In genomic region chr11:133896028-133896427, GRCh38 we compare ENCODE assay signal across 14 cellular contexts. TPM values are rescaled to one million over a fixed set of nuclear protein-coding genes. Genes with fewer than 3 reads are reported as not detected.
DNase-seq lines count a peak whose midpoint lies in the region; ATAC-seq lines count a peak whose summit lies in the region.
"Had no signal": no experiment of that assay in that cellular context is flagged by ENCODE, and none has a peak within 500 bp of the region (broad histone marks: within the 10 kb centered on the region; RNA-seq: fewer than 3 reads in every experiment).

No MANE protein-coding gene starts in this region.

- DNase-seq in left lobe of liver (ENCODE audit: low spot score): peak; percentile 4
- no peak for DNase-seq in T1000 (lab: John Stamatoyannopoulos, UW)
- no peak for DNase-seq in midbrain (lab: John Stamatoyannopoulos, UW)
- DNase-seq: activated T-cell treated with anti-CD3 and anti-CD28 coated beads for 4 hours; CD8-positive, alpha-beta T cell; heart right ventricle had no signal

- peak; percentile 47 for ATAC-seq in GM18858 (IDR thresholded peaks at IDR 0.05; ENCODE audit: unreplicated experiment)
- peak; percentile 49 for ATAC-seq in GM21526 (IDR thresholded peaks at IDR 0.05; ENCODE audit: low FRiP score, unreplicated experiment)
- peak; percentile 51 for ATAC-seq in HG03432 (IDR thresholded peaks at IDR 0.05; ENCODE audit: unreplicated experiment)
- no peak for ATAC-seq in left lobe of liver
- ATAC-seq in GM21723 (IDR thresholded peaks at IDR 0.05; ENCODE audit: unreplicated experiment): no peak
- ATAC-seq: CD8-positive, alpha-beta T cell; esophagus mucosa; heart right ventricle; left lung; naive thymus-derived CD8-positive, alpha-beta T cell had no signal

RNA-seq across cellular contexts. Expression of gene SPATA19, which starts 50.7 kb away (rescaled TPM):
- not detected for total RNA-seq in left lobe of liver
- total RNA-seq: CD8-positive, alpha-beta T cell; esophagus mucosa; left lung; naive thymus-derived CD8-positive, alpha-beta T cell; sigmoid colon had no signal

Comparison
In these comparisons a context has a peak if more than half of its experiments do, and no peak if none do; other contexts are left out.
1. ATAC-seq: peak in GM18858 (single experiment), GM21526 (single experiment) and HG03432 (single experiment); none in left lobe of liver (single experiment) and GM21723 (single experiment).